Comparison of ENCODE assay signal across 1 cellular context in genomic region chr11:62602141-62603071, GRCh38.
TF ChIP-seq lines count a peak whose summit lies in the region.

No MANE protein-coding gene starts in this region.

TF ChIP-seq in GM12878, 131 proteins besides CTCF, POLR2A, EP300 and RAD21:
- TF ChIP-seq TAF1 (IDR thresholded peaks at IDR 0.05; ENCODE audit: borderline replicate concordance, low read depth, low read length) (no peak; the same call in 1 of the 2 replicates), FOXK2 (IDR thresholded peaks at IDR 0.05) (no peak), SMAD1 (IDR thresholded peaks at IDR 0.05; ENCODE audit: low read depth, partially characterized antibody) (no peak), FOS (IDR thresholded peaks at IDR 0.05; ENCODE audit: borderline replicate concordance, extremely low read depth, insufficient read length) (no peak), LARP7 (IDR thresholded peaks at IDR 0.05) (0 out of 2 replicates have a peak, but pooled peaks have one; percentile 33), RB1 (IDR thresholded peaks at IDR 0.05; ENCODE audit: borderline replicate concordance) (no peak), HSF1 (IDR thresholded peaks at IDR 0.05; ENCODE audit: low read depth, low read length) (no peak), KAT2A (conservative IDR thresholded peaks at IDR 0.05; ENCODE audit: control insufficient read depth, low read depth, low read length) (no peak), USF1 (IDR thresholded peaks at IDR 0.05; ENCODE audit: borderline replicate concordance, extremely low read length, insufficient read depth, low read depth, low read length) (peak; percentile 75), HDGF (IDR thresholded peaks at IDR 0.05) (no peak; the same call in 1 of the 2 replicates), CBX5 (IDR thresholded peaks at IDR 0.05; ENCODE audit: low read depth) (no peak), MEF2B (IDR thresholded peaks at IDR 0.05; ENCODE audit: partially characterized antibody, poor library complexity, severe bottlenecking) (no peak), DPF2 (IDR thresholded peaks at IDR 0.05) (0 out of 2 replicates have a peak, but pooled peaks have one; percentile 14), SP1 (IDR thresholded peaks at IDR 0.05; ENCODE audit: low read depth, low read length) (no peak), NR2F1 (conservative IDR thresholded peaks at IDR 0.05) (no peak), BHLHE40 (IDR thresholded peaks at IDR 0.05; ENCODE audit: borderline replicate concordance in 1 of 2, low read depth in 2 of 2, low read length in 1 of 2) (peak in 1 of 2 experiments; percentile 32; a peak in 1 of 4 replicates), TCF7 (IDR thresholded peaks at IDR 0.05; ENCODE audit: borderline replicate concordance) (no peak), NR2C1 (IDR thresholded peaks at IDR 0.05) (no peak), MYC (IDR thresholded peaks at IDR 0.05; ENCODE audit: insufficient read depth, insufficient read length, insufficient replicate concordance, low read length, severe bottlenecking) (no peak)
